ENCODE assay signal across 15 cellular contexts in genomic region chr1:175540928-175541645, GRCh38.
DNase-seq lines count a peak whose midpoint lies in the region; ATAC-seq and TF ChIP-seq lines count a peak whose summit lies in the region.
"Had no signal": no experiment of that assay in that cellular context is flagged by ENCODE, and none has a peak within 500 bp of the region (broad histone marks: within the 10 kb centered on the region; RNA-seq: fewer than 3 reads in every experiment).

No MANE protein-coding gene starts in this region.

- no peaks in the 10 kb centered on the region for H3K36me3 Mint-ChIP-seq in neural crest cell (ENCODE audit: low read depth)
- H3K36me3 Mint-ChIP-seq: CD4-positive, CD25-positive, alpha-beta regulatory T cell had no signal

- peaks cover 6% of the 10 kb centered on the region for H3K4me1 Mint-ChIP-seq in neural crest cell

- ATAC-seq in HG03565 (IDR thresholded peaks at IDR 0.05; ENCODE audit: unreplicated experiment) = no peak

- DNase-seq in DMS53 (lab: John Stamatoyannopoulos, UW) (peak; percentile 24), kidney tubule cell (ENCODE audit: low spot score) (peak; percentile 56), neural crest cell (ENCODE audit: low read depth, low spot score) (no peak), MG63 (no peak), NCI-H2171 (lab: John Stamatoyannopoulos, UW) (no peak)
- DNase-seq: AML-193; CD4-positive, CD25-positive, alpha-beta regulatory T cell; MM.1S; NCI-H1105; NCI-H1930; NCI-H524; PC-9 had no signal

- no peaks in the 10 kb centered on the region for H3K9me3 ChIP-seq in MG63

- H3K27ac ChIP-seq in VCaP = peak overlapping the region; percentile 62
- H3K27ac ChIP-seq: KMS-11, PC-9 had no signal

- H3K27ac Mint-ChIP-seq in neural crest cell (ENCODE audit: unreplicated experiment) = peak overlapping the region; percentile 20

- TF ChIP-seq CTCF in VCaP (conservative IDR thresholded peaks at IDR 0.05) (no peak), neural crest cell (conservative IDR thresholded peaks at IDR 0.05) (no peak)

- no peaks in the 10 kb centered on the region; the same call in 1 of the 2 replicates for H3K27me3 ChIP-seq in MG63

- H3K4me3 ChIP-seq in MG63 = no peak overlapping the region
- H3K4me3 ChIP-seq: PC-9 had no signal

- H3K27me3 Mint-ChIP-seq in neural crest cell (ENCODE audit: low read depth) = no peaks in the 10 kb centered on the region

- H3K36me3 ChIP-seq in MG63 = no peaks in the 10 kb centered on the region

- no peaks in the 10 kb centered on the region for H3K9me3 Mint-ChIP-seq in neural crest cell
- H3K9me3 Mint-ChIP-seq: CD4-positive, CD25-positive, alpha-beta regulatory T cell had no signal

- no peak overlapping the region for H3K4me3 Mint-ChIP-seq in neural crest cell
- H3K4me3 Mint-ChIP-seq: CD4-positive, CD25-positive, alpha-beta regulatory T cell had no signal

Comparison
In these comparisons a context has a peak if more than half of its experiments do, and no peak if none do; other contexts are left out.
1. DNase-seq: peak in DMS53 (single experiment) and kidney tubule cell (single experiment); none in neural crest cell (single experiment), MG63 (single experiment) and NCI-H2171 (single experiment).